In genomic region chr17:51015145-51015558, GRCh38 we compare ENCODE assay signal across 1 cellular context.
TF ChIP-seq lines count a peak whose summit lies in the region.

No MANE protein-coding gene starts in this region.

TF ChIP-seq in GM12878, 131 proteins besides CTCF, POLR2A, EP300 and RAD21 (continued from another document):
- no peak for TF ChIP-seq CUX1 (IDR thresholded peaks at IDR 0.05; ENCODE audit: insufficient replicate concordance, low read depth, low read length)
